In the genomic region with DNA sequence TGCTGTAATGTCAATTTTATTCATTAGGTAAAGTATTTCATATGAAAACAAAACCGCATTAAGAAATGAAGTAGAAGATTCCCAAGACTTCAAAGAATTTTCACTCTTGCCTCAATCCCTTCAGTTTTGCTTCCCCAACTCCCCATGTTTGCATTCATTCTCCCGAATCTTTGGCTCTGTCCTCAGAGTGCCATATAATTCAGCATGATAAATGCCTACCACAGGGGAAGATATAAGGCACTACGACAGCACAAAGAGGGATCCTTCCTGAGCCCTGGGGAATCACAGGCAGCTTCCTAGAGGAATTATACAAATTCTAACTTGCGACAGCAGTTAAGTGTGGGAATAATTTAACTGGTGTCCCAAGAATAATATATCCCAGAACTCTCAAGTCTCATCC, we compare ENCODE assay signal across 2 cellular contexts.
TF ChIP-seq lines count a peak whose summit lies in the region.

No MANE protein-coding gene starts in this region.

TF ChIP-seq in GM23338, 12 proteins besides CTCF, POLR2A, EP300 and RAD21 (continued from another document):
- TF ChIP-seq, protein P1, sequence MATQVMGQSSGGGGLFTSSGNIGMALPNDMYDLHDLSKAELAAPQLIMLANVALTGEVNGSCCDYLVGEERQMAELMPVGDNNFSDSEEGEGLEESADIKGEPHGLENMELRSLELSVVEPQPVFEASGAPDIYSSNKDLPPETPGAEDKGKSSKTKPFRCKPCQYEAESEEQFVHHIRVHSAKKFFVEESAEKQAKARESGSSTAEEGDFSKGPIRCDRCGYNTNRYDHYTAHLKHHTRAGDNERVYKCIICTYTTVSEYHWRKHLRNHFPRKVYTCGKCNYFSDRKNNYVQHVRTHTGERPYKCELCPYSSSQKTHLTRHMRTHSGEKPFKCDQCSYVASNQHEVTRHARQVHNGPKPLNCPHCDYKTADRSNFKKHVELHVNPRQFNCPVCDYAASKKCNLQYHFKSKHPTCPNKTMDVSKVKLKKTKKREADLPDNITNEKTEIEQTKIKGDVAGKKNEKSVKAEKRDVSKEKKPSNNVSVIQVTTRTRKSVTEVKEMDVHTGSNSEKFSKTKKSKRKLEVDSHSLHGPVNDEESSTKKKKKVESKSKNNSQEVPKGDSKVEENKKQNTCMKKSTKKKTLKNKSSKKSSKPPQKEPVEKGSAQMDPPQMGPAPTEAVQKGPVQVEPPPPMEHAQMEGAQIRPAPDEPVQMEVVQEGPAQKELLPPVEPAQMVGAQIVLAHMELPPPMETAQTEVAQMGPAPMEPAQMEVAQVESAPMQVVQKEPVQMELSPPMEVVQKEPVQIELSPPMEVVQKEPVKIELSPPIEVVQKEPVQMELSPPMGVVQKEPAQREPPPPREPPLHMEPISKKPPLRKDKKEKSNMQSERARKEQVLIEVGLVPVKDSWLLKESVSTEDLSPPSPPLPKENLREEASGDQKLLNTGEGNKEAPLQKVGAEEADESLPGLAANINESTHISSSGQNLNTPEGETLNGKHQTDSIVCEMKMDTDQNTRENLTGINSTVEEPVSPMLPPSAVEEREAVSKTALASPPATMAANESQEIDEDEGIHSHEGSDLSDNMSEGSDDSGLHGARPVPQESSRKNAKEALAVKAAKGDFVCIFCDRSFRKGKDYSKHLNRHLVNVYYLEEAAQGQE (IDR thresholded peaks at IDR 0.05; ENCODE audit: unreplicated experiment) = no peak
- TF ChIP-seq STAT1 (IDR thresholded peaks at IDR 0.05; ENCODE audit: unreplicated experiment) (no peak), ZNF114 (CRISPR knock-in tag; IDR thresholded peaks at IDR 0.05) (no peak), EZH2phosphoT487 (IDR thresholded peaks at IDR 0.05; ENCODE audit: unreplicated experiment) (no peak), EZH2 (IDR thresholded peaks at IDR 0.05; ENCODE audit: low read depth, unreplicated experiment) (no peak)
- TF ChIP-seq, protein P2, sequence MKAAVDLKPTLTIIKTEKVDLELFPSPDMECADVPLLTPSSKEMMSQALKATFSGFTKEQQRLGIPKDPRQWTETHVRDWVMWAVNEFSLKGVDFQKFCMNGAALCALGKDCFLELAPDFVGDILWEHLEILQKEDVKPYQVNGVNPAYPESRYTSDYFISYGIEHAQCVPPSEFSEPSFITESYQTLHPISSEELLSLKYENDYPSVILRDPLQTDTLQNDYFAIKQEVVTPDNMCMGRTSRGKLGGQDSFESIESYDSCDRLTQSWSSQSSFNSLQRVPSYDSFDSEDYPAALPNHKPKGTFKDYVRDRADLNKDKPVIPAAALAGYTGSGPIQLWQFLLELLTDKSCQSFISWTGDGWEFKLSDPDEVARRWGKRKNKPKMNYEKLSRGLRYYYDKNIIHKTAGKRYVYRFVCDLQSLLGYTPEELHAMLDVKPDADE (IDR thresholded peaks at IDR 0.05) = no peak
- TF ChIP-seq, protein P3, sequence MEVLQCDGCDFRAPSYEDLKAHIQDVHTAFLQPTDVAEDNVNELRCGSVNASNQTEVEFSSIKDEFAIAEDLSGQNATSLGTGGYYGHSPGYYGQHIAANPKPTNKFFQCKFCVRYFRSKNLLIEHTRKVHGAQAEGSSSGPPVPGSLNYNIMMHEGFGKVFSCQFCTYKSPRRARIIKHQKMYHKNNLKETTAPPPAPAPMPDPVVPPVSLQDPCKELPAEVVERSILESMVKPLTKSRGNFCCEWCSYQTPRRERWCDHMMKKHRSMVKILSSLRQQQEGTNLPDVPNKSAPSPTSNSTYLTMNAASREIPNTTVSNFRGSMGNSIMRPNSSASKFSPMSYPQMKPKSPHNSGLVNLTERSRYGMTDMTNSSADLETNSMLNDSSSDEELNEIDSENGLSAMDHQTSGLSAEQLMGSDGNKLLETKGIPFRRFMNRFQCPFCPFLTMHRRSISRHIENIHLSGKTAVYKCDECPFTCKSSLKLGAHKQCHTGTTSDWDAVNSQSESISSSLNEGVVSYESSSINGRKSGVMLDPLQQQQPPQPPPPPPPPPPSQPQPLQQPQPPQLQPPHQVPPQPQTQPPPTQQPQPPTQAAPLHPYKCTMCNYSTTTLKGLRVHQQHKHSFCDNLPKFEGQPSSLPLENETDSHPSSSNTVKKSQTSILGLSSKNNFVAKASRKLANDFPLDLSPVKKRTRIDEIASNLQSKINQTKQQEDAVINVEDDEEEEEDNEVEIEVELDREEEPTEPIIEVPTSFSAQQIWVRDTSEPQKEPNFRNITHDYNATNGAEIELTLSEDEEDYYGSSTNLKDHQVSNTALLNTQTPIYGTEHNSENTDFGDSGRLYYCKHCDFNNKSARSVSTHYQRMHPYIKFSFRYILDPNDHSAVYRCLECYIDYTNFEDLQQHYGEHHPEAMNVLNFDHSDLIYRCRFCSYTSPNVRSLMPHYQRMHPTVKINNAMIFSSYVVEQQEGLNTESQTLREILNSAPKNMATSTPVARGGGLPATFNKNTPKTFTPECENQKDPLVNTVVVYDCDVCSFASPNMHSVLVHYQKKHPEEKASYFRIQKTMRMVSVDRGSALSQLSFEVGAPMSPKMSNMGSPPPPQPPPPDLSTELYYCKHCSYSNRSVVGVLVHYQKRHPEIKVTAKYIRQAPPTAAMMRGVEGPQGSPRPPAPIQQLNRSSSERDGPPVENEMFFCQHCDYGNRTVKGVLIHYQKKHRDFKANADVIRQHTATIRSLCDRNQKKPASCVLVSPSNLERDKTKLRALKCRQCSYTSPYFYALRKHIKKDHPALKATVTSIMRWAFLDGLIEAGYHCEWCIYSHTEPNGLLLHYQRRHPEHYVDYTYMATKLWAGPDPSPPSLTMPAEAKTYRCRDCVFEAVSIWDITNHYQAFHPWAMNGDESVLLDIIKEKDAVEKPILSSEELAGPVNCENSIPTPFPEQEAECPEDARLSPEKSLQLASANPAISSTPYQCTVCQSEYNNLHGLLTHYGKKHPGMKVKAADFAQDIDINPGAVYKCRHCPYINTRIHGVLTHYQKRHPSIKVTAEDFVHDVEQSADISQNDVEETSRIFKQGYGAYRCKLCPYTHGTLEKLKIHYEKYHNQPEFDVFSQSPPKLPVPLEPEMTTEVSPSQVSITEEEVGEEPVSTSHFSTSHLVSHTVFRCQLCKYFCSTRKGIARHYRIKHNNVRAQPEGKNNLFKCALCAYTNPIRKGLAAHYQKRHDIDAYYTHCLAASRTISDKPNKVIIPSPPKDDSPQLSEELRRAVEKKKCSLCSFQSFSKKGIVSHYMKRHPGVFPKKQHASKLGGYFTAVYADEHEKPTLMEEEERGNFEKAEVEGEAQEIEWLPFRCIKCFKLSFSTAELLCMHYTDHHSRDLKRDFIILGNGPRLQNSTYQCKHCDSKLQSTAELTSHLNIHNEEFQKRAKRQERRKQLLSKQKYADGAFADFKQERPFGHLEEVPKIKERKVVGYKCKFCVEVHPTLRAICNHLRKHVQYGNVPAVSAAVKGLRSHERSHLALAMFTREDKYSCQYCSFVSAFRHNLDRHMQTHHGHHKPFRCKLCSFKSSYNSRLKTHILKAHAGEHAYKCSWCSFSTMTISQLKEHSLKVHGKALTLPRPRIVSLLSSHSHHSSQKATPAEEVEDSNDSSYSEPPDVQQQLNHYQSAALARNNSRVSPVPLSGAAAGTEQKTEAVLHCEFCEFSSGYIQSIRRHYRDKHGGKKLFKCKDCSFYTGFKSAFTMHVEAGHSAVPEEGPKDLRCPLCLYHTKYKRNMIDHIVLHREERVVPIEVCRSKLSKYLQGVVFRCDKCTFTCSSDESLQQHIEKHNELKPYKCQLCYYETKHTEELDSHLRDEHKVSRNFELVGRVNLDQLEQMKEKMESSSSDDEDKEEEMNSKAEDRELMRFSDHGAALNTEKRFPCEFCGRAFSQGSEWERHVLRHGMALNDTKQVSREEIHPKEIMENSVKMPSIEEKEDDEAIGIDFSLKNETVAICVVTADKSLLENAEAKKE (CRISPR knock-in tag; IDR thresholded peaks at IDR 0.05) = no peak

TF ChIP-seq in IMR-90, 13 proteins besides CTCF, POLR2A, EP300 and RAD21 (continued from another document):
- TF ChIP-seq, protein P4, sequence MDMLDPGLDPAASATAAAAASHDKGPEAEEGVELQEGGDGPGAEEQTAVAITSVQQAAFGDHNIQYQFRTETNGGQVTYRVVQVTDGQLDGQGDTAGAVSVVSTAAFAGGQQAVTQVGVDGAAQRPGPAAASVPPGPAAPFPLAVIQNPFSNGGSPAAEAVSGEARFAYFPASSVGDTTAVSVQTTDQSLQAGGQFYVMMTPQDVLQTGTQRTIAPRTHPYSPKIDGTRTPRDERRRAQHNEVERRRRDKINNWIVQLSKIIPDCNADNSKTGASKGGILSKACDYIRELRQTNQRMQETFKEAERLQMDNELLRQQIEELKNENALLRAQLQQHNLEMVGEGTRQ (IDR thresholded peaks at IDR 0.05; ENCODE audit: low read depth, low read length) = no peak
- TF ChIP-seq SMC3 (IDR thresholded peaks at IDR 0.05; ENCODE audit: low read depth, low read length) = no peak
TF ChIP-seq in IMR-90: peak in this region for 0.
